8 cellular contexts compared by ENCODE assay signal in the genomic region with DNA sequence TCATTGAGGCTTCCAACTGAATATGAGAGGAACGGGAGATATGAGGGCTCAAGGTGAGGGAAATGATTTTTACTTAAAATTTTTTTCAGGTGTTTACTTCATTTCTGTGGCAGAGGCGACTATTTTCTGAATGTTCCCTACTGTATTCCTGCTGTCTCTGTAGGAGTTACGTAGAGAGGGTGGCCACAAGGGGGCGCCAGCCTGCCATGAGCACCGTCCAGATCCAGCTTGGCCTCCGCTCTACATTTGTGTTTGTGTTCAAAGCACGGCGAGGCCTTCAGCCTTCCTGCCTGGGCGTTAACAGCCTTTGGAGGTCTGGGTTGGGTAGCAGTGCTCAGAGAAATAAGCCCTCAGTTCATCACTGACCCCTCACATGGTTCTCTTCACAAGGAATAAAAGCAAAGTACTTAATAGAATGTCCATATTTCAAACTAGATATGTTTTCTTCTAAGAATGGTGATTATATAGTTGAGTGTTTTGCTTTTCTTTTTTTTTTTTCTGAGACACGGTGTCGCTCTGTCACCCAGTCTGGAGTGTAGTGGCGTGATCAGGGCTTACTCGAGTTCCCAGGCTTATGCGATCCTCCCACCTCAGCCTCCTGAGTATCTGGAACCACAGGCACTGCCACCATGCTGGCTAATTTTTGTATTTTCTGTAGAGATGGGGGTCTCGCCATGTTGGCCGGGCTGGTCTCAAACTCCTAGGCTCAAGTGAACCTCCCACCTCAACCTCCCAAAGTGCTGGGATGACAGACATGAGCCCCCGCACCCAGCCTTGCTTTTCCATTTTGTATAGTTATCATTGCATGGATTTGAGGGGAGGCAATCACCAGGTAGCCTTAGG.
A peak's percentile ranks its signal among the peaks of the same experiment; 100 is the strongest.
DNase-seq lines count a peak whose midpoint lies in the region; ATAC-seq lines count a peak whose summit lies in the region.

No MANE protein-coding gene starts in this region.

- H3K36me3 Mint-ChIP-seq in memory B cell = peaks cover 24% of the 10 kb centered on the region

- peak; percentile 63 for ATAC-seq in HG02973 (IDR thresholded peaks at IDR 0.05; ENCODE audit: unreplicated experiment)
- peak; percentile 92 for ATAC-seq in memory B cell (ENCODE audit: low read depth)
- no peak for ATAC-seq in GM19397 (IDR thresholded peaks at IDR 0.05; ENCODE audit: unreplicated experiment)

- H3K36me3 ChIP-seq in effector memory CD4-positive, alpha-beta T cell (ENCODE audit: control insufficient read depth, insufficient read depth, low read length) = peaks cover 54% of the 10 kb centered on the region

- no peaks in the 10 kb centered on the region for H3K4me1 ChIP-seq in effector memory CD4-positive, alpha-beta T cell (ENCODE audit: control insufficient read depth, insufficient read depth, low read length, poor library complexity, severe bottlenecking)

- no peaks in the 10 kb centered on the region for H3K9me3 ChIP-seq in effector memory CD4-positive, alpha-beta T cell (ENCODE audit: control insufficient read depth, low read length)

- H3K27me3 ChIP-seq in effector memory CD4-positive, alpha-beta T cell (replicated peaks; ENCODE audit: control insufficient read depth, insufficient read depth, low read length, poor library complexity, severe bottlenecking) = no peaks in the 10 kb centered on the region

- H3K9me3 Mint-ChIP-seq in memory B cell = no peaks in the 10 kb centered on the region

- DNase-seq in CD1c-positive myeloid dendritic cell (ENCODE audit: extremely low spot score) (peak; percentile 82), NCI-H774 (lab: John Stamatoyannopoulos, UW) (peak; percentile 80), memory B cell (ENCODE audit: low spot score in 2 of 2) (peak; percentile 67)
- DNase-seq in activated CD8-positive, alpha-beta memory T cell treated with anti-CD3 and anti-CD28 coated beads for 1 hour (ENCODE audit: extremely low read depth in 1 of 2, low read depth in 1 of 2) = peak; percentile 55 to 74
- peak; percentile 51 to 71 (median 53) for DNase-seq in effector memory CD4-positive, alpha-beta T cell
- peak; percentile 55 for DNase-seq in stimulated activated CD8-positive, alpha-beta memory T cell treated with anti-CD3 and anti-CD28 coated beads, Interleukin-12 subunit alpha, Interleukin-12 subunit beta, amount 100 ng/mL, for 24 hours (ENCODE audit: extremely low read depth)

- peak overlapping the region; percentile 45 for H3K27ac Mint-ChIP-seq in memory B cell

- no peaks in the 10 kb centered on the region for H3K27me3 Mint-ChIP-seq in memory B cell

- no peak overlapping the region for H3K4me3 Mint-ChIP-seq in memory B cell

- no peak overlapping the region for H3K4me3 ChIP-seq in effector memory CD4-positive, alpha-beta T cell (ENCODE audit: insufficient read depth, low read depth, low read length, poor library complexity, severe bottlenecking)

- H3K4me1 Mint-ChIP-seq in memory B cell = peaks cover 9% of the 10 kb centered on the region

- H3K27ac ChIP-seq in effector memory CD4-positive, alpha-beta T cell (ENCODE audit: insufficient read depth, low read length, poor library complexity, severe bottlenecking) = no peak overlapping the region
